ENCODE assay signal across 8 cellular contexts in genomic region chr4:141654098-141654497, GRCh38. TPM values are rescaled to one million over a fixed set of nuclear protein-coding genes. Genes with fewer than 3 reads are reported as not detected.
A peak's percentile ranks its signal among the peaks of the same experiment; 100 is the strongest.
DNase-seq lines count a peak whose midpoint lies in the region; ATAC-seq and TF ChIP-seq lines count a peak whose summit lies in the region.

No MANE protein-coding gene starts in this region.

- no peaks in the 10 kb centered on the region for H3K9me3 Mint-ChIP-seq in chondrocyte (ENCODE audit: low read depth)

- no peak overlapping the region for H3K4me3 Mint-ChIP-seq in chondrocyte (ENCODE audit: unreplicated experiment)

- DNase-seq in COR-L47 (lab: John Stamatoyannopoulos, UW) (peak; percentile 9), chondrocyte (ENCODE audit: low spot score) (no peak), medulla oblongata (ENCODE audit: extremely low spot score) (peak; percentile 9), occipital lobe (lab: John Stamatoyannopoulos, UW) (no peak)
- DNase-seq in activated effector memory CD4-positive, alpha-beta T cell treated with Interleukin-2 at 50 U/mL for 16 hours: no peak

- H3K36me3 Mint-ChIP-seq in chondrocyte (ENCODE audit: low read depth): no peaks in the 10 kb centered on the region

- H3K4me1 Mint-ChIP-seq in chondrocyte (ENCODE audit: low read depth): peaks cover 26% of the 10 kb centered on the region

- ATAC-seq in HG03025 (IDR thresholded peaks at IDR 0.05; ENCODE audit: low FRiP score, unreplicated experiment): no peak
- ATAC-seq in HG02798 (IDR thresholded peaks at IDR 0.05; ENCODE audit: poor library complexity, unreplicated experiment): no peak

- H3K27ac Mint-ChIP-seq in chondrocyte (ENCODE audit: unreplicated experiment): peak overlapping the region; percentile 43

- peak; percentile 56 for TF ChIP-seq CTCF in LNCAP (IDR thresholded peaks at IDR 0.05)
- TF ChIP-seq CTCF in chondrocyte (IDR thresholded peaks at IDR 0.05): peak; percentile 63

- no peaks in the 10 kb centered on the region for H3K27me3 Mint-ChIP-seq in chondrocyte (ENCODE audit: low read depth)

RNA-seq across cellular contexts. Expression of gene IL15, which starts 17.7 kb away (rescaled TPM):
- 0.90 to 4.2 TPM (median 1.3 TPM) in 3 replicates for total RNA-seq in chondrocyte
- total RNA-seq in occipital lobe: 0.31 TPM

Comparison
In these comparisons a context has a peak if more than half of its experiments do, and no peak if none do; other contexts are left out.
1. DNase-seq: peak in COR-L47 (single experiment) and medulla oblongata (single experiment); none in chondrocyte (single experiment), occipital lobe (single experiment) and activated effector memory CD4-positive, alpha-beta T cell treated with Interleukin-2 at 50 U/mL for 16 hours (single experiment).